In the genomic region with DNA sequence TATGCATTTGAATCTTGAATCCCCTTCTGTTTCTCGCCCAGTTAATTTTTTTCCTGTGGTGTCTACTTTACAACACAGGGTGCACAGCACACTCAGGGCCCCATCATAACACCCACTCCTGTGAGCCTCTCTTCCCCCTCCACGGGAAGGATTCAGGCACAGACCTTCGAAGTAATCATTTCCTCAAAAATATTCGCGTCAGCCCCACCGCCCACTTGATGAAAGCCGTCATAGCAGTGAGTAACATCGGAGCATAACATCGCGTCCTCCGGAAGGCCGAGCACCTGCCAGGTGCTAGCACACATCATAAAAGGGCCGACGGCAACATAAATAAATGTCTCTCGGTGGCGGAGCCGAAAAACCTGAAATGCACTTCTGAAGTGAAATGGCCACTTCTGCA, we compare ENCODE assay signal across 15 cellular contexts.
DNase-seq lines count a peak whose midpoint lies in the region; ATAC-seq, FAIRE-seq and TF ChIP-seq lines count a peak whose summit lies in the region.
"Had no signal": no experiment of that assay in that cellular context is flagged by ENCODE, and none has a peak within 500 bp of the region (broad histone marks: within the 10 kb centered on the region; RNA-seq: fewer than 3 reads in every experiment).

No MANE protein-coding gene starts in this region.

- no peaks in the 10 kb centered on the region for H3K27me3 ChIP-seq in GM23338 (ENCODE audit: insufficient read depth)
- no peaks in the 10 kb centered on the region for H3K27me3 ChIP-seq in bronchial epithelial cell (ENCODE audit: control insufficient read depth, insufficient read depth, low read length)
- H3K27me3 ChIP-seq in H7 (ENCODE audit: control insufficient read depth, insufficient read depth, low read length) = no peaks in the 10 kb centered on the region
- no peaks in the 10 kb centered on the region for H3K27me3 ChIP-seq in stomach
- H3K27me3 ChIP-seq: colonic mucosa, gastrocnemius medialis had no signal

- H3K9me3 ChIP-seq in stomach = no peaks in the 10 kb centered on the region
- H3K9me3 ChIP-seq: Caco-2, colonic mucosa, gastrocnemius medialis had no signal

- H3K27me3 Mint-ChIP-seq in GM23338 (ENCODE audit: insufficient read depth, low read depth, poor library complexity) = no peaks in the 10 kb centered on the region
- H3K27me3 Mint-ChIP-seq in activated CD4-positive, alpha-beta memory T cell treated with anti-CD3 and anti-CD28 coated beads for 36 hours = no peaks in the 10 kb centered on the region

- 77 to 92% (median 80%) methylated on average over 17 of the region's 17 CpGs for WGBS in stomach, 5 donors

- H2AFZ ChIP-seq in GM23338 = peak overlapping the region; percentile 52
- H2AFZ ChIP-seq: GM23248 had no signal

- H3K4me1 ChIP-seq in GM23338 (ENCODE audit: insufficient read depth) = no peaks in the 10 kb centered on the region
- H3K4me1 ChIP-seq in stomach = no peaks in the 10 kb centered on the region
- H3K4me1 ChIP-seq: Caco-2, colonic mucosa, gastrocnemius medialis had no signal

- no peak overlapping the region for H3K4me3 Mint-ChIP-seq in GM23338
- H3K4me3 Mint-ChIP-seq in activated CD4-positive, alpha-beta memory T cell treated with anti-CD3 and anti-CD28 coated beads for 36 hours = peak overlapping the region; percentile 35

- H3K4me3 ChIP-seq in GM23338 (no peak overlapping the region), bronchial epithelial cell (ENCODE audit: low read depth, low read length) (no peak overlapping the region), H7 (ENCODE audit: insufficient read depth, low read depth, low read length) (no peak overlapping the region), stomach (no peak overlapping the region)
- H3K4me3 ChIP-seq: colonic mucosa, gastrocnemius medialis, GM23248 had no signal

- H3K9me3 Mint-ChIP-seq in GM23338 = no peaks in the 10 kb centered on the region; the same call in 2 of the 3 replicates
- H3K9me3 Mint-ChIP-seq in activated CD4-positive, alpha-beta memory T cell treated with anti-CD3 and anti-CD28 coated beads for 36 hours = no peaks in the 10 kb centered on the region

- H3K9me2 ChIP-seq in GM23338 (ENCODE audit: insufficient read depth) = no peaks in the 10 kb centered on the region

- FAIRE-seq in bronchial epithelial cell (lab: Jason Lieb, UNC) = peak; percentile 36

- H3K4me1 Mint-ChIP-seq in GM23338 = peaks cover 8% of the 10 kb centered on the region; the same call in 2 of the 3 replicates
- H3K4me1 Mint-ChIP-seq in activated CD4-positive, alpha-beta memory T cell treated with anti-CD3 and anti-CD28 coated beads for 36 hours (ENCODE audit: low read depth) = peaks cover 18% of the 10 kb centered on the region

- TF ChIP-seq POLR2A in stomach (IDR thresholded peaks at IDR 0.05) = no peak

- POLR2A ChIA-PET in activated CD4-positive, alpha-beta memory T cell treated with anti-CD3 and anti-CD28 coated beads for 36 hours (lab: Charles Lee) = no interaction called here

- DNase-seq in GM23338 (ENCODE audit: low spot score) = no peak
- DNase-seq in activated CD4-positive, alpha-beta memory T cell treated with anti-CD3 and anti-CD28 coated beads for 36 hours = peak; percentile 74
- no peak for DNase-seq in bronchial epithelial cell (ENCODE audit: low read depth)
- peak; percentile 36 for DNase-seq in stimulated activated CD8-positive, alpha-beta memory T cell treated with anti-CD3 and anti-CD28 coated beads, Interleukin-12 subunit alpha, Interleukin-12 subunit beta, amount 100 ng/mL, for 24 hours (ENCODE audit: extremely low read depth)
- no peak for DNase-seq in H7
- no peak for DNase-seq in Ammon's horn (ENCODE audit: low spot score)
- DNase-seq in NCI-H1694 treated with DMSO at 0.1 percent for 48 hours (lab: John Stamatoyannopoulos, UW) = no peak
- no peak for DNase-seq in stomach
- DNase-seq: Caco-2, colonic mucosa, gastrocnemius medialis, GM23248, mesenchymal stem cell, NCI-H1048, right cardiac atrium had no signal

- no peaks in the 10 kb centered on the region for H3F3A ChIP-seq in GM23338 (replicated peaks; ENCODE audit: low read depth)

- H3K27ac Mint-ChIP-seq in GM23338 = no peak overlapping the region
- peak overlapping the region; percentile 88 for H3K27ac Mint-ChIP-seq in activated CD4-positive, alpha-beta memory T cell treated with anti-CD3 and anti-CD28 coated beads for 36 hours

- H3K79me2 ChIP-seq in GM23338 (replicated peaks; ENCODE audit: insufficient read depth) = no peaks in the 10 kb centered on the region

- ATAC-seq in GM23338 = no peak
- ATAC-seq: gastrocnemius medialis, right cardiac atrium had no signal

- H3K4me2 ChIP-seq in GM23338 = no peak overlapping the region

- H3K27ac ChIP-seq in GM23338 (ENCODE audit: low read depth) (no peak overlapping the region), stomach (no peak overlapping the region)
- H3K27ac ChIP-seq: colonic mucosa, gastrocnemius medialis, GM23248 had no signal

- H3K36me3 ChIP-seq in GM23338 (ENCODE audit: insufficient read depth) (no peaks in the 10 kb centered on the region), bronchial epithelial cell (ENCODE audit: control insufficient read depth, insufficient read depth, low read length) (no peaks in the 10 kb centered on the region), H7 (replicated peaks; ENCODE audit: control insufficient read depth, insufficient read depth, low read length) (no peaks in the 10 kb centered on the region), stomach (no peaks in the 10 kb centered on the region)
- H3K36me3 ChIP-seq: colonic mucosa, gastrocnemius medialis had no signal

- no peaks in the 10 kb centered on the region for H3K36me3 Mint-ChIP-seq in GM23338 (ENCODE audit: low read depth)
- H3K36me3 Mint-ChIP-seq in activated CD4-positive, alpha-beta memory T cell treated with anti-CD3 and anti-CD28 coated beads for 36 hours = no peaks in the 10 kb centered on the region

- H4K20me1 ChIP-seq in GM23338 (replicated peaks; ENCODE audit: insufficient read depth) = no peaks in the 10 kb centered on the region

- CTCF ChIA-PET in activated CD4-positive, alpha-beta memory T cell treated with anti-CD3 and anti-CD28 coated beads for 36 hours (lab: Charles Lee) = no interaction called here

- intact Hi-C loops in activated CD4-positive, alpha-beta memory T cell treated with anti-CD3 and anti-CD28 coated beads for 36 hours (cut with micrococcal nuclease) = no loop called here
- intact Hi-C loops in stomach (cut with DNase I; ENCODE audit: low total_unique reads) = no loop called here

- no peak for TF ChIP-seq EP300 in stomach (IDR thresholded peaks at IDR 0.05)

- no peak for TF ChIP-seq CTCF in GM23338 (conservative IDR thresholded peaks at IDR 0.05; ENCODE audit: low read depth in 2 of 2)
- no peak for TF ChIP-seq CTCF in bronchial epithelial cell (IDR thresholded peaks at IDR 0.05; ENCODE audit: insufficient read depth, low read length, severe bottlenecking)
- TF ChIP-seq CTCF in stomach (IDR thresholded peaks at IDR 0.05) = no peak

TF ChIP-seq in GM23338, 12 proteins besides CTCF, POLR2A, EP300 and RAD21:
- TF ChIP-seq EZH2phosphoT487 (IDR thresholded peaks at IDR 0.05; ENCODE audit: unreplicated experiment) = no peak
- TF ChIP-seq STAT1 (IDR thresholded peaks at IDR 0.05; ENCODE audit: unreplicated experiment) = no peak
- no peak for TF ChIP-seq POLR2AphosphoS5 (IDR thresholded peaks at IDR 0.05; ENCODE audit: low read depth)

Comparison
In these comparisons a context has a peak if more than half of its experiments do, and no peak if none do; other contexts are left out.
1. DNase-seq: peak in activated CD4-positive, alpha-beta memory T cell treated with anti-CD3 and anti-CD28 coated beads for 36 hours (single experiment) and stimulated activated CD8-positive, alpha-beta memory T cell treated with anti-CD3 and anti-CD28 coated beads, Interleukin-12 subunit alpha, Interleukin-12 subunit beta, amount 100 ng/mL, for 24 hours (single experiment); none in GM23338 (single experiment), bronchial epithelial cell (single experiment), H7 (single experiment), Ammon's horn (single experiment), NCI-H1694 treated with DMSO at 0.1 percent for 48 hours (single experiment) and stomach (single experiment).